In genomic region chr2:66867038-66867380, GRCh38 we compare ENCODE assay signal across 16 cellular contexts.
"Had no signal": no experiment of that assay in that cellular context is flagged by ENCODE, and none has a peak within 500 bp of the region (broad histone marks: within the 10 kb centered on the region; RNA-seq: fewer than 3 reads in every experiment).

No MANE protein-coding gene starts in this region.

- H3K27ac Mint-ChIP-seq: activated CD4-positive, alpha-beta memory T cell treated with anti-CD3 and anti-CD28 coated beads, Interleukin-2, amount 10 ng/mL, durations not matched to agents 7 days and 5 days; activated naive CD8-positive, alpha-beta T cell treated with anti-CD3 and anti-CD28 coated beads, Interleukin-2, amount 50 U/mL, for 24 hours; activated T-helper 1 cell treated with anti-CD3 and anti-CD28 coated beads, Interleukin-12 subunit alpha, Interleukin-12 subunit beta, Interleukin-2, Interleukin-4 antibody, amounts not matched to agents 30 ng/mL and 10 ng/mL and 1 ng/mL, durations not matched to agents 14 hours and 24 hours and 36 hours; immature natural killer cell; naive thymus-derived CD8-positive, alpha-beta T cell; T-cell had no signal

- ATAC-seq: activated naive CD8-positive, alpha-beta T cell treated with anti-CD3 and anti-CD28 coated beads, Interleukin-2, amount 50 U/mL, for 24 hours; left cardiac atrium; mucosa of descending colon; naive thymus-derived CD8-positive, alpha-beta T cell; T-cell had no signal

- H3K4me3 Mint-ChIP-seq: activated CD4-positive, alpha-beta memory T cell treated with anti-CD3 and anti-CD28 coated beads, Interleukin-2, amount 10 ng/mL, durations not matched to agents 7 days and 5 days; activated naive CD8-positive, alpha-beta T cell treated with anti-CD3 and anti-CD28 coated beads, Interleukin-2, amount 50 U/mL, for 24 hours; activated T-helper 1 cell treated with anti-CD3 and anti-CD28 coated beads, Interleukin-12 subunit alpha, Interleukin-12 subunit beta, Interleukin-2, Interleukin-4 antibody, amounts not matched to agents 30 ng/mL and 10 ng/mL and 1 ng/mL, durations not matched to agents 14 hours and 24 hours and 36 hours; immature natural killer cell; naive thymus-derived CD8-positive, alpha-beta T cell; T-cell had no signal

- H3K27ac ChIP-seq: colonic mucosa, prostate gland, skin epidermis, tibial artery had no signal

- H3K27me3 ChIP-seq: colonic mucosa, tibial artery had no signal

- H3K27me3 Mint-ChIP-seq: activated CD4-positive, alpha-beta memory T cell treated with anti-CD3 and anti-CD28 coated beads, Interleukin-2, amount 10 ng/mL, durations not matched to agents 7 days and 5 days; activated naive CD8-positive, alpha-beta T cell treated with anti-CD3 and anti-CD28 coated beads, Interleukin-2, amount 50 U/mL, for 24 hours; T-cell had no signal

- H3K9me3 ChIP-seq: colonic mucosa, mucosa of descending colon, prostate gland, tibial artery had no signal

- H3K36me3 ChIP-seq: colonic mucosa, prostate gland, tibial artery had no signal

- H3K36me3 Mint-ChIP-seq: immature natural killer cell; naive thymus-derived CD8-positive, alpha-beta T cell; T-cell had no signal

- H3K4me1 Mint-ChIP-seq: activated CD4-positive, alpha-beta memory T cell treated with anti-CD3 and anti-CD28 coated beads, Interleukin-2, amount 10 ng/mL, durations not matched to agents 7 days and 5 days; activated naive CD8-positive, alpha-beta T cell treated with anti-CD3 and anti-CD28 coated beads, Interleukin-2, amount 50 U/mL, for 24 hours; immature natural killer cell; naive thymus-derived CD8-positive, alpha-beta T cell; T-cell had no signal

- H3K4me3 ChIP-seq: colonic mucosa, mucosa of descending colon, prostate gland, skin epidermis, tibial artery had no signal

- H3K4me1 ChIP-seq: colonic mucosa, prostate gland had no signal

- DNase-seq: activated CD4-positive, alpha-beta memory T cell treated with anti-CD3 and anti-CD28 coated beads, Interleukin-2, amount 10 ng/mL, durations not matched to agents 7 days and 5 days; activated CD8-positive, alpha-beta memory T cell treated with anti-CD3 and anti-CD28 coated beads, Interleukin-2, amount 50 U/mL, for 48 hours; activated naive CD4-positive, alpha-beta T cell treated with Interleukin-2 at 50 U/mL for 16 hours; activated naive CD8-positive, alpha-beta T cell treated with anti-CD3 and anti-CD28 coated beads, Interleukin-2, amount 50 U/mL, for 24 hours; colonic mucosa; immature natural killer cell; left cardiac atrium; mucosa of descending colon; naive thymus-derived CD8-positive, alpha-beta T cell; occipital lobe; T-cell; T1000; tibial artery had no signal

- H3K9me3 Mint-ChIP-seq: activated naive CD8-positive, alpha-beta T cell treated with anti-CD3 and anti-CD28 coated beads, Interleukin-2, amount 50 U/mL, for 24 hours; activated T-helper 1 cell treated with anti-CD3 and anti-CD28 coated beads, Interleukin-12 subunit alpha, Interleukin-12 subunit beta, Interleukin-2, Interleukin-4 antibody, amounts not matched to agents 30 ng/mL and 10 ng/mL and 1 ng/mL, durations not matched to agents 14 hours and 24 hours and 36 hours had no signal
